In genomic region chr17:36148559-36149295, GRCh38 we compare ENCODE assay signal across 8 cellular contexts. TPM values are rescaled to one million over a fixed set of nuclear protein-coding genes. Genes with fewer than 3 reads are reported as not detected.
DNase-seq lines count a peak whose midpoint lies in the region; TF ChIP-seq lines count a peak whose summit lies in the region.

No MANE protein-coding gene starts in this region.

- no peak overlapping the region for H3K4me3 ChIP-seq in parathyroid adenoma (ENCODE audit: low read depth, low read length)

- H3K27ac ChIP-seq in parathyroid adenoma = no peak overlapping the region

- peak; percentile 96 for TF ChIP-seq CTCF in parathyroid adenoma (IDR thresholded peaks at IDR 0.05)
- peak; percentile 100 for TF ChIP-seq CTCF in type B pancreatic cell (conservative IDR thresholded peaks at IDR 0.05)

- H3K79me2 ChIP-seq in parathyroid adenoma = no peaks in the 10 kb centered on the region

- peak; percentile 46 for DNase-seq in NK-92 treated with Interleukin-12 subunit alpha and Interleukin-12 subunit beta, amount 100 ng/mL, for 24 hours (lab: John Stamatoyannopoulos, UW)
- DNase-seq in NK-92 (lab: John Stamatoyannopoulos, UW; ENCODE audit: unreplicated experiment) = no peak
- DNase-seq in HUDEP-2 (lab: John Stamatoyannopoulos, UW; ENCODE audit: unreplicated experiment in 76 of 76) = peak in 61 of 76 experiments; percentile 11 to 80 (median 52)
- DNase-seq in SK-N-DZ (ENCODE audit: low spot score) = peak; percentile 45
- DNase-seq in activated naive CD4-positive, alpha-beta T cell treated with Interleukin-2 at 50 U/mL for 16 hours = peak; percentile 76
- DNase-seq in glomerular visceral epithelial cell (ENCODE audit: extremely low spot score) = peak; percentile 59
- no peak for DNase-seq in type B pancreatic cell (ENCODE audit: extremely low spot score, unreplicated experiment)

- no peak overlapping the region for H3K27ac Mint-ChIP-seq in type B pancreatic cell

- no peaks in the 10 kb centered on the region for H3K9me3 ChIP-seq in parathyroid adenoma (ENCODE audit: control insufficient read depth, low read length)

- H3K4me2 ChIP-seq in parathyroid adenoma (ENCODE audit: low read length) = no peak overlapping the region

- no peaks in the 10 kb centered on the region for H3K4me1 ChIP-seq in parathyroid adenoma

- no peaks in the 10 kb centered on the region for H3K4me1 Mint-ChIP-seq in type B pancreatic cell (ENCODE audit: unreplicated experiment)

- H3K36me3 ChIP-seq in parathyroid adenoma (ENCODE audit: control insufficient read depth, insufficient read depth, low read length) = no peaks in the 10 kb centered on the region

- H3K36me3 Mint-ChIP-seq in type B pancreatic cell = no peaks in the 10 kb centered on the region

- no peaks in the 10 kb centered on the region for H3K9me3 Mint-ChIP-seq in type B pancreatic cell

- H3K9ac ChIP-seq in parathyroid adenoma = no peak overlapping the region

- peaks cover 13% of the 10 kb centered on the region for H3K27me3 Mint-ChIP-seq in type B pancreatic cell

- H3K4me3 Mint-ChIP-seq in type B pancreatic cell = no peak overlapping the region

- no peak overlapping the region for H2AFZ ChIP-seq in parathyroid adenoma

- H3K27me3 ChIP-seq in parathyroid adenoma (ENCODE audit: control insufficient read depth, insufficient read depth, low read length) = no peaks in the 10 kb centered on the region

RNA-seq across cellular contexts. Expression of gene TBC1D3B, which starts 27.7 kb away (rescaled TPM):
- 0.90 TPM in 1 of 2 replicates, not detected in the other for polyA plus RNA-seq in SK-N-DZ (2014; cell fraction: cytosol; rRNA removed)
- polyA plus RNA-seq in SK-N-DZ (2014; cell fraction: nucleus; rRNA removed) = 1.8 and 15.5 TPM in 2 replicates
- 14.5 and 18.0 TPM in 2 replicates for total RNA-seq in type B pancreatic cell (ENCODE audit: low replicate concordance)

RNA-seq across cellular contexts. Expression of gene CCL4, which starts 45.1 kb away (rescaled TPM):
- not detected in 2 replicates for polyA plus RNA-seq in SK-N-DZ (2014; cell fraction: cytosol; rRNA removed)
- not detected in 2 replicates for polyA plus RNA-seq in SK-N-DZ (2014; cell fraction: nucleus; rRNA removed)
- total RNA-seq in type B pancreatic cell (ENCODE audit: low replicate concordance) = 0.57 TPM in 1 of 2 replicates, not detected in the other

RNA-seq across cellular contexts. Expression of gene CCL3L1, which starts 47.8 kb away (rescaled TPM):
- not detected in 2 replicates for polyA plus RNA-seq in SK-N-DZ (2014; cell fraction: cytosol; rRNA removed)
- not detected in 2 replicates for polyA plus RNA-seq in SK-N-DZ (2014; cell fraction: nucleus; rRNA removed)
- 0.41 TPM in 1 of 2 replicates, not detected in the other for total RNA-seq in type B pancreatic cell (ENCODE audit: low replicate concordance)

RNA-seq across cellular contexts. Expression of gene CCL3, which starts 58.8 kb away (rescaled TPM):
- polyA plus RNA-seq in SK-N-DZ (2014; cell fraction: cytosol; rRNA removed) = not detected in 2 replicates
- polyA plus RNA-seq in SK-N-DZ (2014; cell fraction: nucleus; rRNA removed) = not detected in 2 replicates
- not detected in 2 replicates for total RNA-seq in type B pancreatic cell (ENCODE audit: low replicate concordance)

Comparison
In these comparisons a context has a peak if more than half of its experiments do, and no peak if none do; other contexts are left out.
1. DNase-seq: peak in NK-92 treated with Interleukin-12 subunit alpha and Interleukin-12 subunit beta, amount 100 ng/mL, for 24 hours (single experiment), HUDEP-2 (61 of 76), SK-N-DZ (single experiment), activated naive CD4-positive, alpha-beta T cell treated with Interleukin-2 at 50 U/mL for 16 hours (single experiment) and glomerular visceral epithelial cell (single experiment); none in NK-92 (single experiment) and type B pancreatic cell (single experiment).